Comparison of ENCODE assay signal across 9 cellular contexts in genomic region chr10:84194424-84195043, GRCh38. TPM values are rescaled to one million over a fixed set of nuclear protein-coding genes. Genes with fewer than 3 reads are reported as not detected.
DNase-seq lines count a peak whose midpoint lies in the region; ATAC-seq lines count a peak whose summit lies in the region.
"Had no signal": no experiment of that assay in that cellular context is flagged by ENCODE, and none has a peak within 500 bp of the region (broad histone marks: within the 10 kb centered on the region; RNA-seq: fewer than 3 reads in every experiment).

Gene CDHR1, plus strand, starts transcription at chr10:84194537. Its CDS starts 224 bp downstream, at chr10:84194761.

- intact Hi-C loops in activated CD4-positive, alpha-beta T cell treated with anti-CD3 and anti-CD28 coated beads for 36 hours (cut with DNase I, micrococcal nuclease), result loop anchor here in 1 of 2 experiments (1.0 kb wide), 1 partner anchor 55 kb away; the partner anchor contains the start of gene GHITM

- H3K9me3 Mint-ChIP-seq in activated CD4-positive, alpha-beta T cell treated with anti-CD3 and anti-CD28 coated beads for 36 hours (ENCODE audit: low read depth), result no peaks in the 10 kb centered on the region

- no peaks in the 10 kb centered on the region for H3K36me3 Mint-ChIP-seq in activated CD4-positive, alpha-beta T cell treated with anti-CD3 and anti-CD28 coated beads for 36 hours (ENCODE audit: low read depth)

- peaks cover 13% of the 10 kb centered on the region for H3K4me1 Mint-ChIP-seq in activated CD4-positive, alpha-beta T cell treated with anti-CD3 and anti-CD28 coated beads for 36 hours

- no peaks in the 10 kb centered on the region for H3K36me3 ChIP-seq in adipocyte (ENCODE audit: control insufficient read depth, insufficient read depth, low read length, severe bottlenecking)

- H3K9me3 ChIP-seq in adipocyte (ENCODE audit: control insufficient read depth, low read length), result no peaks in the 10 kb centered on the region

- H3K4me1 ChIP-seq in adipocyte (ENCODE audit: control insufficient read depth, insufficient read depth, low read length), result no peaks in the 10 kb centered on the region

- POLR2A ChIA-PET in activated CD4-positive, alpha-beta T cell treated with anti-CD3 and anti-CD28 coated beads for 36 hours (lab: Charles Lee), result no interaction called here

- H3K27me3 Mint-ChIP-seq in activated CD4-positive, alpha-beta T cell treated with anti-CD3 and anti-CD28 coated beads for 36 hours, result peaks cover 27% of the 10 kb centered on the region

- H3K4me3 ChIP-seq in adipocyte (ENCODE audit: low read length), result peak within 1 kb of the TSS; percentile 68

- peak; percentile 84 for ATAC-seq in activated CD4-positive, alpha-beta T cell treated with anti-CD3 and anti-CD28 coated beads for 36 hours
- ATAC-seq in HG02885 (IDR thresholded peaks at IDR 0.05; ENCODE audit: poor library complexity, unreplicated experiment), result peak; percentile 75

- DNase-seq in activated CD4-positive, alpha-beta T cell treated with anti-CD3 and anti-CD28 coated beads for 36 hours, result peak; percentile 72
- DNase-seq in activated CD4-positive, alpha-beta T cell treated with anti-CD3 and anti-CD28 coated beads for 1 hour, result no peak
- DNase-seq in NOMO-1 treated with dmso at 0.1 percent for 144 hours (lab: John Stamatoyannopoulos, UW; ENCODE audit: unreplicated experiment), result peak; percentile 67
- DNase-seq in adipocyte (ENCODE audit: low read depth), result peak; percentile 15
- peak; percentile 27 for DNase-seq in kidney glomerular epithelial cell (lab: John Stamatoyannopoulos, UW)
- peak; percentile 24 to 37 for DNase-seq in stimulated activated CD4-positive, alpha-beta T cell treated with anti-CD3 and anti-CD28 coated beads, Interleukin-4, amount 100 ng/mL, for 4 hours
- no peak for DNase-seq in HuH-7 (ENCODE audit: low spot score)
- DNase-seq: DND-41 had no signal

- H3K27me3 ChIP-seq in adipocyte (replicated peaks; ENCODE audit: control insufficient read depth, insufficient read depth, low read length), result peaks cover 71% of the 10 kb centered on the region

- no peak within 1 kb of the TSS for H3K27ac Mint-ChIP-seq in activated CD4-positive, alpha-beta T cell treated with anti-CD3 and anti-CD28 coated beads for 36 hours

- CTCF ChIA-PET in activated CD4-positive, alpha-beta T cell treated with anti-CD3 and anti-CD28 coated beads for 36 hours (lab: Charles Lee), result interaction anchor here (0.7 to 1.3 kb wide), 4 partner anchors 19 to 580 kb away, joined by 3 read pairs; partner anchors contain the start of gene GPR15LG

- H3K4me3 Mint-ChIP-seq in activated CD4-positive, alpha-beta T cell treated with anti-CD3 and anti-CD28 coated beads for 36 hours, result peak within 1 kb of the TSS; percentile 49

- H3K9ac ChIP-seq in adipocyte (ENCODE audit: low read length), result no peak within 1 kb of the TSS

RNA-seq across cellular contexts. Expression of gene CDHR1, which starts in this region (rescaled TPM):
- 1 to 10 TPM in 1 of 2 experiments, under 1 TPM in 1; 0.62 to 1.1 TPM for total RNA-seq in activated CD4-positive, alpha-beta T cell treated with anti-CD3 and anti-CD28 coated beads for 36 hours

Comparison
In these comparisons a context has a peak if more than half of its experiments do, and no peak if none do; other contexts are left out.
1. DNase-seq: peak in activated CD4-positive, alpha-beta T cell treated with anti-CD3 and anti-CD28 coated beads for 36 hours (single experiment), NOMO-1 treated with dmso at 0.1 percent for 144 hours (single experiment), adipocyte (single experiment), kidney glomerular epithelial cell (single experiment) and stimulated activated CD4-positive, alpha-beta T cell treated with anti-CD3 and anti-CD28 coated beads, Interleukin-4, amount 100 ng/mL, for 4 hours (2 of 2); none in activated CD4-positive, alpha-beta T cell treated with anti-CD3 and anti-CD28 coated beads for 1 hour (single experiment) and HuH-7 (single experiment).